In genomic region chr2:97951155-97951670, GRCh38 we compare ENCODE assay signal across 13 cellular contexts. TPM values are rescaled to one million over a fixed set of nuclear protein-coding genes. Genes with fewer than 3 reads are reported as not detected.
DNase-seq lines count a peak whose midpoint lies in the region; ATAC-seq, FAIRE-seq and TF ChIP-seq lines count a peak whose summit lies in the region.
"Had no signal": no experiment of that assay in that cellular context is flagged by ENCODE, and none has a peak within 500 bp of the region (broad histone marks: within the 10 kb centered on the region; RNA-seq: fewer than 3 reads in every experiment).

No MANE protein-coding gene starts in this region.

- 100% methylated on average over 2 of the region's 2 CpGs for WGBS in A549 (ENCODE audit: missing lambda C conversion rate)

- no peak for FAIRE-seq in A549 (lab: Jason Lieb, UNC)

- TF ChIP-seq CTCF in A549 (IDR thresholded peaks at IDR 0.05) (no peak), left lung (IDR thresholded peaks at IDR 0.05) (no peak)

- DNase-seq in A549 (ENCODE audit: low read depth in 1 of 2, low spot score in 1 of 2) (no peak), SJSA1 (ENCODE audit: low read depth in 1 of 2, low spot score in 2 of 2) (peak in 1 of 2 experiments; percentile 4), left lung (no peak), nucleus accumbens (lab: John Stamatoyannopoulos, UW) (no peak), DMS79 (lab: John Stamatoyannopoulos, UW) (no peak)
- DNase-seq: activated naive CD4-positive, alpha-beta T cell; head of caudate nucleus; midbrain; NCI-H146 had no signal

- POLR2A ChIA-PET in A549 (lab: Yijun Ruan, JAX) = no interaction called here

- H3K4me3 ChIP-seq in A549 (no peak overlapping the region), SJSA1 (no peak overlapping the region), left lung (no peak overlapping the region)

- intact Hi-C loops in left lung (cut with DNase I) = no loop called here

- peak in 1 of 2 experiments; percentile 61; a peak in 2 of 6 replicates for ATAC-seq in A549
- ATAC-seq in GM18868 (IDR thresholded peaks at IDR 0.05; ENCODE audit: unreplicated experiment) = peak; percentile 74
- ATAC-seq in left lung = peak; percentile 13
- no peak for ATAC-seq in HG02852 (IDR thresholded peaks at IDR 0.05; ENCODE audit: unreplicated experiment)
- ATAC-seq in GM19035 (IDR thresholded peaks at IDR 0.05; ENCODE audit: unreplicated experiment) = no peak

- no peak for TF ChIP-seq RAD21 in A549 (conservative IDR thresholded peaks at IDR 0.05 in 1 of 2, IDR thresholded peaks at IDR 0.05 in 1 of 2)

- H3K27ac ChIP-seq in A549 (peak overlapping the region in 1 of 2 experiments; percentile 51; a peak in 2 of 6 replicates), SJSA1 (0 out of 2 replicates have a peak overlapping the region, but pooled peaks have one; percentile 12), left lung (no peak overlapping the region)
- H3K27ac ChIP-seq: C4-2B had no signal

- H3K4me2 ChIP-seq in A549 = peak overlapping the region; percentile 30; the same call in 1 of the 3 replicates

- TF ChIP-seq POLR2A in A549 (IDR thresholded peaks at IDR 0.05; ENCODE audit: low read length) = no peak

- H3K4me1 ChIP-seq in A549 (peaks cover 13% of the 10 kb centered on the region), SJSA1 (replicated peaks) (peaks cover 15% of the 10 kb centered on the region), left lung (peaks cover 0 to 24% of the 10 kb centered on the region in 2 donors)

- H3K27me3 ChIP-seq in SJSA1 (replicated peaks) = no peaks in the 10 kb centered on the region
- no peaks in the 10 kb centered on the region for H3K27me3 ChIP-seq in left lung

- H3K36me3 ChIP-seq in SJSA1 (no peaks in the 10 kb centered on the region), left lung (no peaks in the 10 kb centered on the region)

- no peak for TF ChIP-seq EP300 in A549 (IDR thresholded peaks at IDR 0.05)

- H3K9me3 ChIP-seq in A549 (no peaks in the 10 kb centered on the region), SJSA1 (replicated peaks) (no peaks in the 10 kb centered on the region), left lung (no peaks in the 10 kb centered on the region)

- CTCF ChIA-PET in A549 (lab: Yijun Ruan, JAX) = no interaction called here

TF ChIP-seq in A549, 52 proteins besides CTCF, POLR2A, EP300 and RAD21:
- TF ChIP-seq HOXA7 (CRISPR knock-in tag; IDR thresholded peaks at IDR 0.05) (no peak), ATOH8 (CRISPR knock-in tag; IDR thresholded peaks at IDR 0.05; ENCODE audit: low read depth) (no peak), CBX2 (IDR thresholded peaks at IDR 0.05; ENCODE audit: borderline replicate concordance, low read depth) (no peak)

RNA-seq across cellular contexts. Expression of gene TMEM131, which starts 44.5 kb away (rescaled TPM):
- polyA plus RNA-seq in A549 (2011; rRNA removed) = 21.8 and 23.4 TPM in 2 replicates
- polyA plus RNA-seq in A549 (2012; cell fraction: cytosol; rRNA removed) = 4.9 and 5.6 TPM in 2 replicates
- polyA plus RNA-seq in A549 (2012; cell fraction: nucleus; rRNA removed) = 16.3 and 21.7 TPM in 2 replicates
- polyA plus RNA-seq in A549 (2017; fragmentation: RNase III; extraction: RNeasy Plus Mini Kit Qiagen cat#74134 plus additional on column Dnase treatment) = 14.5 to 15.7 TPM (median 15.7 TPM) in 3 replicates
- 19.8 and 20.7 TPM in 2 replicates for polyA minus RNA-seq in A549 (2011; rRNA and poly(A)+ RNA removed)
- 9.8 and 18.7 TPM in 2 replicates for total RNA-seq in SJSA1 (2014; rRNA removed; shearing (Covaris generic))
- 10 to 100 TPM; 43.9 to 44.6 TPM for total RNA-seq in left lung

Comparison
In these comparisons a context has a peak if more than half of its experiments do, and no peak if none do; other contexts are left out.
1. ATAC-seq: peak in GM18868 (single experiment) and left lung (single experiment); none in HG02852 (single experiment) and GM19035 (single experiment).